ENCODE assay signal across 9 cellular contexts in genomic region chr10:128898916-128899195, GRCh38.
"Had no signal": no experiment of that assay in that cellular context is flagged by ENCODE, and none has a peak within 500 bp of the region (broad histone marks: within the 10 kb centered on the region; RNA-seq: fewer than 3 reads in every experiment).

No MANE protein-coding gene starts in this region.

- H3K27ac ChIP-seq: GM23248 had no signal

- H3K4me1 ChIP-seq: HAP-1 had no signal

- FAIRE-seq: HTR-8/SVneo, K562 had no signal

- H3K36me3 ChIP-seq: HAP-1 had no signal

- H2AFZ ChIP-seq: GM23248 had no signal

- DNase-seq: GM23248, H7, HFFc6, IMR-90, KG1 had no signal

- H3K4me3 ChIP-seq: GM23248, HAP-1, K562 had no signal

- H3K9ac ChIP-seq: GM23248 had no signal

- ATAC-seq: HCT116, K562 had no signal

- H3K9me3 ChIP-seq: HAP-1 had no signal
